18 cellular contexts compared by ENCODE assay signal in genomic region chr5:1502737-1503120, GRCh38. TPM values are rescaled to one million over a fixed set of nuclear protein-coding genes. Genes with fewer than 3 reads are reported as not detected.
A peak's percentile ranks its signal among the peaks of the same experiment; 100 is the strongest.
DNase-seq lines count a peak whose midpoint lies in the region; ATAC-seq and TF ChIP-seq lines count a peak whose summit lies in the region.
"Had no signal": no experiment of that assay in that cellular context is flagged by ENCODE, and none has a peak within 500 bp of the region (broad histone marks: within the 10 kb centered on the region; RNA-seq: fewer than 3 reads in every experiment).

No MANE protein-coding gene starts in this region.

- H3K4me1 ChIP-seq in OCI-LY7 (ENCODE audit: insufficient read depth, low read length, poor library complexity, severe bottlenecking) = peaks cover 57% of the 10 kb centered on the region
- H3K4me1 ChIP-seq in right lobe of liver = no peaks in the 10 kb centered on the region
- peaks cover 0 to 11% (median 8%) of the 10 kb centered on the region in 4 donors for H3K4me1 ChIP-seq in transverse colon
- peaks cover 0 to 33% (median 16%) of the 10 kb centered on the region in 4 donors for H3K4me1 ChIP-seq in tibial artery
- H3K4me1 ChIP-seq: BE2C had no signal

- intact Hi-C loops in OCI-LY7 (cut with micrococcal nuclease; ENCODE audit: unreplicated experiment) = loop anchor here (2.0 kb wide), 1 partner anchor 20 kb away; the partner anchor contains the start of gene LPCAT1
- intact Hi-C loops in right lobe of liver (cut with DNase I) = no loop called here
- intact Hi-C loops in transverse colon (cut with DNase I; ENCODE audit: low total_unique reads) = no loop called here
- intact Hi-C loops in tibial artery (cut with DNase I; ENCODE audit: low total_unique reads) = no loop called here

- in situ Hi-C loops in transverse colon (cut with MboI; ENCODE audit: low pct_ligation_motif_present in 1 of 4, low pct_unique_long_range_greater_than_20kb in 1 of 4, low sequenced_read_pairs in 3 of 4) = no loop called here

- DNase-seq in GM12864 (ENCODE audit: low read depth) (no peak), OCI-LY7 (ENCODE audit: low spot score) (no peak), right lobe of liver (no peak), transverse colon (no peak), tibial artery (no peak)
- DNase-seq in stimulated activated CD4-positive, alpha-beta T cell treated with anti-CD3 and anti-CD28 coated beads, Interleukin-4, amount 100 ng/mL, for 4 hours = no peak
- DNase-seq: activated T-cell treated with anti-CD3 and anti-CD28 coated beads, Interleukin-2, amount 50 U/mL, for 24 hours; BE2C; NCI-H2081; NCI-H524 had no signal

- CTCF ChIA-PET in OCI-LY7 (lab: Charles Lee; ENCODE audit: unreplicated experiment) = interaction anchor here (0.7 to 1.0 kb wide), 2 partner anchors 24 to 34 kb away, joined by 3 read pairs; no protein-coding TSS in a partner anchor

- H3K4me3 ChIP-seq in GM12864 (ENCODE audit: low read depth, low read length) = peak overlapping the region; percentile 8
- no peak overlapping the region for H3K4me3 ChIP-seq in OCI-LY7 (ENCODE audit: low read depth, low read length, poor library complexity, severe bottlenecking)
- no peak overlapping the region for H3K4me3 ChIP-seq in right lobe of liver
- H3K4me3 ChIP-seq in transverse colon = no peak overlapping the region
- no peak overlapping the region for H3K4me3 ChIP-seq in tibial artery
- H3K4me3 ChIP-seq: neural progenitor cell had no signal

- peaks cover 5% of the 10 kb centered on the region; the same call in 1 of the 2 replicates for H4K20me1 ChIP-seq in OCI-LY7 (ENCODE audit: insufficient read depth, low read length)

- TF ChIP-seq POLR2A in right lobe of liver (IDR thresholded peaks at IDR 0.05) = no peak
- no peak for TF ChIP-seq POLR2A in transverse colon (IDR thresholded peaks at IDR 0.05)

- H3K79me2 ChIP-seq in OCI-LY7 (ENCODE audit: insufficient read depth, low read depth, low read length) = peaks cover 50% of the 10 kb centered on the region

- TF ChIP-seq CTCF in GM12864 (IDR thresholded peaks at IDR 0.05; ENCODE audit: low read depth, low read length, missing control alignments) (no peak), OCI-LY7 (conservative IDR thresholded peaks at IDR 0.05; ENCODE audit: low read length) (no peak), right lobe of liver (IDR thresholded peaks at IDR 0.05) (no peak), transverse colon (IDR thresholded peaks at IDR 0.05) (no peak), tibial artery (IDR thresholded peaks at IDR 0.05) (no peak)

- no peaks in the 10 kb centered on the region for H3K9me2 ChIP-seq in OCI-LY7 (ENCODE audit: insufficient read depth, low read length)

- 86% methylated on average over 7 of the region's 10 CpGs for WGBS in right lobe of liver (ENCODE audit: insufficient coverage, low coverage, low lambda C conversion rate, missing lambda C conversion rate)
- WGBS in transverse colon (ENCODE audit: low coverage in 1 of 2), 2 donors = 82 to 88% methylated on average over 3 to 10 of the region's 10 CpGs

- no peak overlapping the region for H2AFZ ChIP-seq in OCI-LY7 (ENCODE audit: low read length)
- H2AFZ ChIP-seq: neural progenitor cell had no signal

- H3K27ac ChIP-seq in OCI-LY7 (ENCODE audit: low read depth, low read length, poor library complexity, severe bottlenecking) (peak overlapping the region; percentile 85), right lobe of liver (peak overlapping the region in 2 of 3 donors; percentile 28 to 62), transverse colon (peak overlapping the region in 3 of 4 donors; percentile 22 to 54 (median 41)), tibial artery (no peak overlapping the region)
- H3K27ac ChIP-seq: neural progenitor cell had no signal

- peak overlapping the region; percentile 93 for H3K4me2 ChIP-seq in OCI-LY7 (ENCODE audit: low read length)
- H3K4me2 ChIP-seq: neural progenitor cell had no signal

- no TSS peak for BruUV-seq in OCI-LY7 (replicated peaks; lab: Mats Ljungman, UMichigan)

- POLR2A ChIA-PET in OCI-LY7 (lab: Charles Lee) = interaction anchor here (0.7 to 1.5 kb wide), 5 partner anchors 11 to 33 kb away, joined by 3 to 7 read pairs (median 5); partner anchors contain the start of gene LPCAT1

- ATAC-seq in right lobe of liver (no peak), HG03460 (IDR thresholded peaks at IDR 0.05; ENCODE audit: unreplicated experiment) (no peak)

- no peaks in the 10 kb centered on the region for H3K27me3 ChIP-seq in right lobe of liver
- H3K27me3 ChIP-seq in transverse colon = no peaks in the 10 kb centered on the region
- H3K27me3 ChIP-seq in tibial artery = no peaks in the 10 kb centered on the region
- H3K27me3 ChIP-seq: ascending aorta, BE2C, heart left ventricle, neural progenitor cell had no signal

- H3K9me3 ChIP-seq in OCI-LY7 (ENCODE audit: low read length) = no peaks in the 10 kb centered on the region
- H3K9me3 ChIP-seq in right lobe of liver = no peaks in the 10 kb centered on the region
- H3K9me3 ChIP-seq in transverse colon = no peaks in the 10 kb centered on the region
- H3K9me3 ChIP-seq in tibial artery = no peaks in the 10 kb centered on the region
- H3K9me3 ChIP-seq: ascending aorta, BE2C, heart left ventricle had no signal

- no peak for TF ChIP-seq EP300 in transverse colon (IDR thresholded peaks at IDR 0.05; ENCODE audit: low read depth)

- H3K36me3 ChIP-seq in OCI-LY7 (ENCODE audit: insufficient read depth, low read length) (peaks cover 59% of the 10 kb centered on the region), right lobe of liver (no peaks in the 10 kb centered on the region), transverse colon (no peaks in the 10 kb centered on the region), tibial artery (peaks cover 0 to 20% (median 0%) of the 10 kb centered on the region in 3 donors)
- H3K36me3 ChIP-seq: neural progenitor cell had no signal

RNA-seq across cellular contexts. Expression of gene LPCAT1, which starts 21.0 kb away (rescaled TPM):
- total RNA-seq in OCI-LY7 (2014; rRNA removed; shearing (Covaris generic)) = 47.7 and 69.1 TPM in 2 replicates
- total RNA-seq in OCI-LY7 (2022) = 57.3 and 63.6 TPM in 2 replicates
- total RNA-seq in right lobe of liver = 10 to 100 TPM in 3 of 6 experiments, 1 to 10 TPM in 3; 6.9 to 38.6 (median 13.1) TPM
- 10 to 100 TPM in 3 of 4 donors, 1 to 10 TPM in 1; 10.0 to 50.5 (median 21.0) TPM for total RNA-seq in transverse colon

RNA-seq across cellular contexts. Expression of gene SLC6A3, which starts 57.5 kb away (rescaled TPM):
- total RNA-seq in OCI-LY7 (2014; rRNA removed; shearing (Covaris generic)) = 0.05 TPM in 1 of 2 replicates, not detected in the other
- total RNA-seq in OCI-LY7 (2022) (not detected in 2 replicates), right lobe of liver (not detected), transverse colon (not detected)
- total RNA-seq: activated CD4-positive, alpha-beta memory T cell treated with anti-CD3 and anti-CD28 coated beads, Interleukin-2, amount 10 ng/mL, durations not matched to agents 7 days and 5 days; ascending aorta; chondrocyte; Right ventricle myocardium inferior; T-helper 1 cell treated with Interleukin-12 subunit alpha and Interleukin-12 subunit beta and Interleukin-4 antibody, amounts not matched to agents 30 ng/mL and 1 ng/mL, for 36 hours had no signal

Comparison
In these comparisons a context has a peak if more than half of its experiments do, and no peak if none do; other contexts are left out.
1. H3K27ac ChIP-seq: peak in OCI-LY7 (single experiment), right lobe of liver (2 of 3) and transverse colon (3 of 4); none in tibial artery (0 of 2).